20 cellular contexts compared by ENCODE assay signal in the genomic region with DNA sequence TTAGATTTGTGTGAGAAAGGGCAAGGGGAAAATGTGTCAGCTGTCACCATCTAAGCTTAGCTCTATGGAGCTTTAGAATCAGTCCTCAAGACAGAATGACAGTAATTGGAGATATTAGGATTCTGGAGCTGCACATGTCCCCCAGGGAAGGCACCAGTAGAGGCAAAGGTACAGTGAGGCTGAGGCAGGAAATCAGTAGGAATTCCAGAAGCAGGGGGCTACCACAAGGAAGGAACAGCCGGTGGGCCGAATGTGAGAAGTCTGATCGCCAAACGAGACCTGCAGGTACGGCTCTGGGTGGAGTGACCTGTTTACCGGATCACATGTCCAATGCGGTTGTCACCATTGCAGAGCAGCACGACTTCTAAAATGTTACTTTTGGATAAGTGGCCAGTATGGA. TPM values are rescaled to one million over a fixed set of nuclear protein-coding genes. Genes with fewer than 3 reads are reported as not detected.
DNase-seq lines count a peak whose midpoint lies in the region; TF ChIP-seq lines count a peak whose summit lies in the region.
"Had no signal": no experiment of that assay in that cellular context is flagged by ENCODE, and none has a peak within 500 bp of the region (broad histone marks: within the 10 kb centered on the region; RNA-seq: fewer than 3 reads in every experiment).

No MANE protein-coding gene starts in this region.

- CTCF ChIA-PET in HEK293 (lab: Yijun Ruan, JAX) = no interaction called here

- H3K4me1 Mint-ChIP-seq in activated T-cell treated with anti-CD3 and anti-CD28 coated beads, Interleukin-2, amount 50 U/mL, for 24 hours (ENCODE audit: low read depth) = no peaks in the 10 kb centered on the region

- POLR2A ChIA-PET in HEK293 (lab: Yijun Ruan, JAX) = no interaction called here

- no peaks in the 10 kb centered on the region for H3K9me3 Mint-ChIP-seq in activated T-cell treated with anti-CD3 and anti-CD28 coated beads, Interleukin-2, amount 50 U/mL, for 24 hours
- H3K9me3 Mint-ChIP-seq: CD4-positive, alpha-beta T cell had no signal

- H4K20me1 ChIP-seq in osteoblast (ENCODE audit: insufficient read depth, low read length) = no peaks in the 10 kb centered on the region
- H4K20me1 ChIP-seq: BLaER1 treated with 17β-estradiol and CSF1 and Interleukin-3, amounts not matched to agents 10 nM and 100 nM had no signal

- no peak overlapping the region for H2AFZ ChIP-seq in osteoblast (ENCODE audit: low read length)
- H2AFZ ChIP-seq: PC-9 had no signal

- DNase-seq in G401 (ENCODE audit: low spot score) (peak; percentile 79), cerebellum (ENCODE audit: low spot score) (peak; percentile 13), osteoblast (ENCODE audit: insufficient read length, low spot score, missing footprints) (peak; percentile 32), KG1 (lab: John Stamatoyannopoulos, UW) (no peak)
- DNase-seq in activated T-cell treated with anti-CD3 and anti-CD28 coated beads, Interleukin-2, amount 50 U/mL, for 24 hours = no peak
- no peak for DNase-seq in activated naive CD4-positive, alpha-beta T cell treated with anti-CD3 and anti-CD28 coated beads, Interleukin-2, amount 50 U/mL, for 16 hours
- DNase-seq: AML-193; CD4-positive, alpha-beta T cell; IMR-90; MM.1S; NCI-H2029 treated with DMSO at 0.1 percent for 48 hours; NCI-H345; NCI-H510A treated with DMSO at 0.1 percent for 48 hours; NCI-H774; PC-9; SW 1271 had no signal

- H3K9me3 ChIP-seq in HEK293 (ENCODE audit: control insufficient read depth, insufficient read depth, low read depth, low read length) (no peaks in the 10 kb centered on the region), osteoblast (ENCODE audit: low read depth, low read length) (no peaks in the 10 kb centered on the region)
- H3K9me3 ChIP-seq: A549 had no signal

- H3K4me3 Mint-ChIP-seq in activated T-cell treated with anti-CD3 and anti-CD28 coated beads, Interleukin-2, amount 50 U/mL, for 24 hours = no peak overlapping the region
- H3K4me3 Mint-ChIP-seq: CD4-positive, alpha-beta T cell had no signal

- TF ChIP-seq CTCF in HEK293 (tag by site-specific recombination; IDR thresholded peaks at IDR 0.05) (no peak), osteoblast (IDR thresholded peaks at IDR 0.05; ENCODE audit: extremely low read depth, low read depth, low read length) (no peak)

- H3K36me3 ChIP-seq in HEK293 (ENCODE audit: control insufficient read depth in 2 of 2, insufficient read depth in 1 of 2, low read length in 2 of 2) = no peaks in the 10 kb centered on the region
- no peaks in the 10 kb centered on the region for H3K36me3 ChIP-seq in osteoblast (ENCODE audit: insufficient read depth, low read length)
- H3K36me3 ChIP-seq: BLaER1 treated with 17β-estradiol and CSF1 and Interleukin-3, amounts not matched to agents 10 nM and 100 nM had no signal

- H3K4me3 ChIP-seq in HEK293 (ENCODE audit: low read depth, low read length) (no peak overlapping the region), osteoblast (ENCODE audit: insufficient read depth, low read length) (no peak overlapping the region)
- H3K4me3 ChIP-seq: A549; BLaER1 treated with 17β-estradiol and CSF1 and Interleukin-3, amounts not matched to agents 10 nM and 100 nM; PC-9 had no signal

- H3K27me3 Mint-ChIP-seq in activated T-cell treated with anti-CD3 and anti-CD28 coated beads, Interleukin-2, amount 50 U/mL, for 24 hours = no peaks in the 10 kb centered on the region

- H3K27ac ChIP-seq in HEK293 (ENCODE audit: extremely low read depth, low read depth, low read length) (no peak overlapping the region), osteoblast (ENCODE audit: low read depth, low read length) (no peak overlapping the region)
- H3K27ac ChIP-seq: A549; BLaER1 treated with 17β-estradiol and CSF1 and Interleukin-3, amounts not matched to agents 10 nM and 100 nM; KMS-11; PC-9 had no signal

- in situ Hi-C loops in G401 (cut with HindIII; ENCODE audit: low sequenced_read_pairs) = no loop called here

- no peaks in the 10 kb centered on the region for H3K36me3 Mint-ChIP-seq in activated T-cell treated with anti-CD3 and anti-CD28 coated beads, Interleukin-2, amount 50 U/mL, for 24 hours (ENCODE audit: low read depth)

- H3K27ac Mint-ChIP-seq in activated T-cell treated with anti-CD3 and anti-CD28 coated beads, Interleukin-2, amount 50 U/mL, for 24 hours = no peak overlapping the region
- H3K27ac Mint-ChIP-seq: CD4-positive, alpha-beta T cell had no signal

- H3K4me1 ChIP-seq in HEK293 (ENCODE audit: control insufficient read depth, insufficient read depth, low read length) = no peaks in the 10 kb centered on the region
- peaks cover 4% of the 10 kb centered on the region for H3K4me1 ChIP-seq in osteoblast (ENCODE audit: insufficient read depth, low read length)
- H3K4me1 ChIP-seq: A549; BLaER1 treated with 17β-estradiol and CSF1 and Interleukin-3, amounts not matched to agents 10 nM and 100 nM had no signal

- no peak overlapping the region for H3K4me2 ChIP-seq in osteoblast (ENCODE audit: insufficient read depth, low read length)
- H3K4me2 ChIP-seq: A549; BLaER1 treated with 17β-estradiol and CSF1 and Interleukin-3, amounts not matched to agents 10 nM and 100 nM; KMS-11; PC-9 had no signal

- H3K27me3 ChIP-seq in osteoblast (ENCODE audit: insufficient read depth, low read length) = no peaks in the 10 kb centered on the region
- H3K27me3 ChIP-seq: BLaER1 treated with 17β-estradiol and CSF1 and Interleukin-3, amounts not matched to agents 10 nM and 100 nM had no signal

- no peaks in the 10 kb centered on the region for H3K79me2 ChIP-seq in osteoblast (ENCODE audit: insufficient read depth, low read length)

TF ChIP-seq in HEK293, 187 proteins besides CTCF, POLR2A, EP300 and RAD21:
- TF ChIP-seq KLF8 (tag by site-specific recombination; IDR thresholded peaks at IDR 0.05) = no peak
- peak; percentile 74 for TF ChIP-seq ZNF341 (tag by site-specific recombination; IDR thresholded peaks at IDR 0.05; ENCODE audit: low read depth)
- TF ChIP-seq ZNF138 (tag by site-specific recombination; IDR thresholded peaks at IDR 0.05; ENCODE audit: borderline replicate concordance) = no peak
- no peak for TF ChIP-seq ZNF585B (tag by site-specific recombination; IDR thresholded peaks at IDR 0.05)

RNA-seq across cellular contexts. Expression of gene RNF150, which starts 52.6 kb away (rescaled TPM):
- 0.18 and 0.85 TPM in 2 replicates for total RNA-seq in G401 (2014; rRNA removed; shearing (Covaris generic))
- total RNA-seq in cerebellum = 32.2 TPM
- total RNA-seq in osteoblast = 13.4 and 13.8 TPM in 2 replicates
- total RNA-seq: CD4-positive, alpha-beta T cell had no signal

Comparison
In these comparisons a context has a peak if more than half of its experiments do, and no peak if none do; other contexts are left out.
1. DNase-seq: peak in G401 (single experiment), cerebellum (single experiment) and osteoblast (single experiment); none in activated T-cell treated with anti-CD3 and anti-CD28 coated beads, Interleukin-2, amount 50 U/mL, for 24 hours (single experiment), activated naive CD4-positive, alpha-beta T cell treated with anti-CD3 and anti-CD28 coated beads, Interleukin-2, amount 50 U/mL, for 16 hours (single experiment) and KG1 (single experiment).